Comparison of ENCODE assay signal across 8 cellular contexts in genomic region chr5:150758534-150759333, GRCh38. TPM values are rescaled to one million over a fixed set of nuclear protein-coding genes. Genes with fewer than 3 reads are reported as not detected.
DNase-seq lines count a peak whose midpoint lies in the region; ATAC-seq, FAIRE-seq and TF ChIP-seq lines count a peak whose summit lies in the region.

Gene DCTN4, minus strand, starts transcription at chr5:150759017. Its CDS starts 24 bp downstream, at chr5:150758993.

- peak within 1 kb of the TSS; percentile 96 for H3K9ac ChIP-seq in astrocyte (ENCODE audit: low read length)

- H3K4me1 ChIP-seq in astrocyte (ENCODE audit: insufficient read depth, low read length) (peaks cover 16% of the 10 kb centered on the region), right cardiac atrium (ENCODE audit: control insufficient read depth, insufficient read depth, low read length) (peaks cover 3% of the 10 kb centered on the region)

- TF ChIP-seq CTCF in astrocyte (IDR thresholded peaks at IDR 0.05; ENCODE audit: insufficient read depth, low read depth, low read length) = no peak

- H2AFZ ChIP-seq in astrocyte (ENCODE audit: low read depth, low read length) = peak within 1 kb of the TSS; percentile 98

- peaks cover 13% of the 10 kb centered on the region for H4K20me1 ChIP-seq in astrocyte (ENCODE audit: insufficient read depth, low read length)

- no peaks in the 10 kb centered on the region for H3K9me3 Mint-ChIP-seq in T-helper 2 cell treated with Interferon-gamma antibody and Interleukin-4, amounts not matched to agents 5 μg/mL and 100 μg/mL, for 36 hours
- no peaks in the 10 kb centered on the region for H3K9me3 Mint-ChIP-seq in astrocyte (ENCODE audit: unreplicated experiment)

- no peaks in the 10 kb centered on the region for H3K9me3 ChIP-seq in astrocyte (ENCODE audit: insufficient read depth, low read depth, low read length)
- no peaks in the 10 kb centered on the region for H3K9me3 ChIP-seq in right cardiac atrium (ENCODE audit: control insufficient read depth, low read length)

- ATAC-seq in HG02973 (IDR thresholded peaks at IDR 0.05; ENCODE audit: unreplicated experiment) (peak; percentile 96), right cardiac atrium (peak; percentile 97)

- peak; percentile 86 for DNase-seq in GM18507 (ENCODE audit: extremely low spot score, insufficient read length, low read depth)
- DNase-seq in NCI-H1930 (lab: John Stamatoyannopoulos, UW) = peak; percentile 86 to 87
- DNase-seq in T-helper 2 cell treated with Interferon-gamma antibody and Interleukin-4, amounts not matched to agents 5 μg/mL and 100 μg/mL, for 36 hours (ENCODE audit: low spot score) = peak; percentile 93
- DNase-seq in astrocyte (ENCODE audit: low read depth) = peak; percentile 99
- DNase-seq in right cardiac atrium = peak; percentile 97 to 99 (median 99)
- DNase-seq in pulmonary artery endothelial cell (ENCODE audit: low read depth, low spot score) = peak; percentile 97
- peak; percentile 97 for DNase-seq in urothelium cell line (ENCODE audit: low spot score)

- peaks cover 26% of the 10 kb centered on the region for H3K36me3 Mint-ChIP-seq in T-helper 2 cell treated with Interferon-gamma antibody and Interleukin-4, amounts not matched to agents 5 μg/mL and 100 μg/mL, for 36 hours (ENCODE audit: low read depth)
- H3K36me3 Mint-ChIP-seq in astrocyte (ENCODE audit: low read depth, unreplicated experiment) = peaks cover 13% of the 10 kb centered on the region

- H3K79me2 ChIP-seq in astrocyte (ENCODE audit: insufficient read depth, low read length) = peaks cover 46% of the 10 kb centered on the region

- peaks cover 23% of the 10 kb centered on the region for H3K4me1 Mint-ChIP-seq in T-helper 2 cell treated with Interferon-gamma antibody and Interleukin-4, amounts not matched to agents 5 μg/mL and 100 μg/mL, for 36 hours (ENCODE audit: low read depth)
- peaks cover 8% of the 10 kb centered on the region for H3K4me1 Mint-ChIP-seq in astrocyte (ENCODE audit: low read depth, unreplicated experiment)

- no peaks in the 10 kb centered on the region for H3K27me3 ChIP-seq in astrocyte (ENCODE audit: insufficient read depth, low read length)
- H3K27me3 ChIP-seq in right cardiac atrium (ENCODE audit: control insufficient read depth, insufficient read depth) = no peaks in the 10 kb centered on the region

- H3K4me2 ChIP-seq in astrocyte (ENCODE audit: low read length) = peak within 1 kb of the TSS; percentile 91

- FAIRE-seq in GM18507 (lab: Jason Lieb, UNC) = peak; percentile 99
- peak; percentile 34 for FAIRE-seq in astrocyte (lab: Jason Lieb, UNC)
- no peak for FAIRE-seq in urothelium cell line (lab: Jason Lieb, UNC)

- no peak within 1 kb of the TSS for H3K4me3 Mint-ChIP-seq in T-helper 2 cell treated with Interferon-gamma antibody and Interleukin-4, amounts not matched to agents 5 μg/mL and 100 μg/mL, for 36 hours
- no peak within 1 kb of the TSS for H3K4me3 Mint-ChIP-seq in astrocyte (ENCODE audit: unreplicated experiment)

- intact Hi-C loops in right cardiac atrium (cut with DNase I) = no loop called here

- peaks cover 16% of the 10 kb centered on the region for H3K36me3 ChIP-seq in astrocyte (ENCODE audit: insufficient read depth, low read length)

- H3K27me3 Mint-ChIP-seq in T-helper 2 cell treated with Interferon-gamma antibody and Interleukin-4, amounts not matched to agents 5 μg/mL and 100 μg/mL, for 36 hours (ENCODE audit: low read depth) = no peaks in the 10 kb centered on the region
- no peaks in the 10 kb centered on the region for H3K27me3 Mint-ChIP-seq in astrocyte (ENCODE audit: low read depth, unreplicated experiment)

- H3K4me3 ChIP-seq in astrocyte (ENCODE audit: insufficient read depth, low read depth, low read length) (peak within 1 kb of the TSS; percentile 86), right cardiac atrium (ENCODE audit: low read length) (peak within 1 kb of the TSS; percentile 82)

- H3K27ac Mint-ChIP-seq in T-helper 2 cell treated with Interferon-gamma antibody and Interleukin-4, amounts not matched to agents 5 μg/mL and 100 μg/mL, for 36 hours = no peak within 1 kb of the TSS
- no peak within 1 kb of the TSS for H3K27ac Mint-ChIP-seq in astrocyte (ENCODE audit: unreplicated experiment)

- WGBS in right cardiac atrium = 1% methylated on average over 51 of the region's 51 CpGs

- H3K27ac ChIP-seq in astrocyte (ENCODE audit: low read depth, low read length) = peak within 1 kb of the TSS; percentile 99
- H3K27ac ChIP-seq in right cardiac atrium (ENCODE audit: low read length) = peak within 1 kb of the TSS; percentile 95

RNA-seq across cellular contexts. Expression of gene DCTN4, which starts in this region (rescaled TPM):
- total RNA-seq in astrocyte (53.8 and 57.0 TPM in 2 replicates), right cardiac atrium (10 to 100 TPM; 41.8 to 51.6 (median 47.6) TPM), pulmonary artery endothelial cell (29.9 and 34.8 TPM in 2 replicates)
- polyA plus RNA-seq in right cardiac atrium = 22.7 TPM

Comparison
In these comparisons a context has a peak if more than half of its experiments do, and no peak if none do; other contexts are left out.
1. Peak in every context shown above with its lines: DNase-seq, ATAC-seq, H3K4me3 ChIP-seq and H3K27ac ChIP-seq.